Comparison of ENCODE assay signal across 8 cellular contexts in the genomic region with DNA sequence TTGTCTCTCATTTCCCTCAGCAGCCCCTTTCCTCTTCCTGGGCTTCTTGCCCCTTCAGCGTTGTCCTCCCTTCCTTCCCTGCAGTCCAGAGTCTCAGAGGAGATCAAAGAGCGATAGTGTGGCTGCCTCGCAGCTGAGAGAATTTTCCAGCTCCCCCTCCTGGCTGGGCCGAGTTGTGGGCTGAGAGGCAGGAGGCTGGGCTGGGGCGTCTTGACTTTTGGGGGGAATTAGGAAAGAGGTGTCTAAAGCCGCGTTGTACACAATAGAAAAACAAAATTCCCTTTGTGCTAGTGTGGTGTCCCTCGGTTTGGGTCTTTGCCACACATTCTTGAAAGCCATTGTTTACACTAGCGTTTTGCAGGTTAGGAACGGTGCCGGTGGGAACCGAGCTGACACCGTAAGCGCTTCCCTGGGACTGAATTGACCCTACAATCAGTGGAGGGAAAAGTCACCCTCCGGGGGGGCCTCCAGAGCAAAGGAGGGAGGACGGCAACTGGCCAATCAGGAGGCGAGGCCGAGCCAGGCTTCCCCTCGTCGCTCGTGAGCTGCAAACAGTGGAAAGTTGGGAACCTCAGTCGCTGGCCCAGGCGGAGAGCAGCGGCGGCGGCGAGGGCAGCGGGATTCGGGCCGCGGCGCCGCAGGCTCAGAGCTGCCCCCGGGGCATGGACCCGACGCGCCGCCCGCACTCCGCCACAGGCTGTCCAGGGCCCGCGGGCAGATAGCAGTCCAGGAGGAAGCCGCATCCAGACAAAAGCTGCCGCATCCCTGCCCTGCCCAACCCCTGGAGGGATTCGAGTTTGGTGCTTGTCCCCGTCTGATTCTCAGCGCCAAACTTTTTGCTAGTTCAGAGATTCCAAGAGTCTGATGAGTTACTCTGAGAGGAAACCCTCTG. TPM values are rescaled to one million over a fixed set of nuclear protein-coding genes. Genes with fewer than 3 reads are reported as not detected.
A peak's percentile ranks its signal among the peaks of the same experiment; 100 is the strongest.
DNase-seq lines count a peak whose midpoint lies in the region; ATAC-seq and TF ChIP-seq lines count a peak whose summit lies in the region.

A gene (plus strand): TSS at position 574 of the 892 bp plus-strand sequence. CDS start 389 bp downstream, outside the sequence.

- peak within 1 kb of the TSS; percentile 53 for H3K4me3 Mint-ChIP-seq in activated CD8-positive, alpha-beta memory T cell treated with anti-CD3 and anti-CD28 coated beads, Interleukin-2, amount 10 ng/mL, durations not matched to agents 7 days and 5 days

- H3K9ac ChIP-seq in mucosa of rectum (ENCODE audit: low read depth in 1 of 2, low read length in 2 of 2) = peak within 1 kb of the TSS; percentile 9 to 37

- peaks cover 20% of the 10 kb centered on the region for H3K4me1 Mint-ChIP-seq in activated CD8-positive, alpha-beta memory T cell treated with anti-CD3 and anti-CD28 coated beads, Interleukin-2, amount 10 ng/mL, durations not matched to agents 7 days and 5 days

- H3K9me3 ChIP-seq in mucosa of rectum (ENCODE audit: control insufficient read depth in 2 of 2, low read length in 2 of 2) (peaks cover 0 to 4% of the 10 kb centered on the region in 2 donors), tibial nerve (peaks cover 0 to 8% (median 3%) of the 10 kb centered on the region in 4 donors)

- H3K27ac Mint-ChIP-seq in activated CD8-positive, alpha-beta memory T cell treated with anti-CD3 and anti-CD28 coated beads, Interleukin-2, amount 10 ng/mL, durations not matched to agents 7 days and 5 days = no peak within 1 kb of the TSS

- peak in 1 of 2 donors; percentile 31 for TF ChIP-seq POLR2A in tibial nerve (IDR thresholded peaks at IDR 0.05)

- peak; percentile 57 for ATAC-seq in activated CD8-positive, alpha-beta memory T cell treated with anti-CD3 and anti-CD28 coated beads, Interleukin-2, amount 10 ng/mL, durations not matched to agents 7 days and 5 days
- ATAC-seq in HG02588 (IDR thresholded peaks at IDR 0.05; ENCODE audit: unreplicated experiment) = no peak

- H3K36me3 ChIP-seq in mucosa of rectum (ENCODE audit: control insufficient read depth in 2 of 2, insufficient read depth in 2 of 2, low read length in 2 of 2) = no peaks in the 10 kb centered on the region
- H3K36me3 ChIP-seq in tibial nerve = no peaks in the 10 kb centered on the region

- TF ChIP-seq CTCF in fibroblast of mammary gland (conservative IDR thresholded peaks at IDR 0.05; ENCODE audit: control insufficient read depth, insufficient read depth, low read depth, low read length) = peak; percentile 55
- peak in 2 of 5 experiments; percentile 11 to 18 for TF ChIP-seq CTCF in tibial nerve (IDR thresholded peaks at IDR 0.05)

- CTCF ChIA-PET in activated CD8-positive, alpha-beta memory T cell treated with anti-CD3 and anti-CD28 coated beads, Interleukin-2, amount 10 ng/mL, durations not matched to agents 7 days and 5 days (lab: Charles Lee) = interaction anchor here (0.6 to 2.4 kb wide), 7 partner anchors 9 to 541 kb away, joined by 3 to 9 read pairs (median 3); no protein-coding TSS in a partner anchor

- H3K4me1 ChIP-seq in mucosa of rectum (ENCODE audit: control insufficient read depth in 2 of 2, insufficient read depth in 2 of 2, low read length in 2 of 2) = peaks cover 6 to 9% of the 10 kb centered on the region in 2 donors
- H3K4me1 ChIP-seq in tibial nerve = peaks cover 0 to 25% (median 5%) of the 10 kb centered on the region in 4 donors

- peaks cover 4% of the 10 kb centered on the region for H3K36me3 Mint-ChIP-seq in activated CD8-positive, alpha-beta memory T cell treated with anti-CD3 and anti-CD28 coated beads, Interleukin-2, amount 10 ng/mL, durations not matched to agents 7 days and 5 days

- 2 to 3% methylated on average over 31 to 41 of the region's 47 CpGs for WGBS in tibial nerve, 2 donors

- H3K27ac ChIP-seq in mucosa of rectum (ENCODE audit: low read depth in 2 of 2, low read length in 2 of 2) (peak within 1 kb of the TSS in 1 of 2 donors; percentile 22), tibial nerve (peak within 1 kb of the TSS in 3 of 4 donors; percentile 37 to 77 (median 67))

- DNase-seq in stimulated activated CD4-positive, alpha-beta T cell treated with anti-CD3 and anti-CD28 coated beads, Interleukin-15, amount 100 ng/mL, for 24 hours = peak; percentile 25
- no peak for DNase-seq in stimulated activated CD4-positive, alpha-beta T cell treated with anti-CD3 and anti-CD28 coated beads, Interleukin-4, amount 100 ng/mL, for 24 hours
- DNase-seq in NCI-H2196 (lab: John Stamatoyannopoulos, UW; ENCODE audit: unreplicated experiment) (peak; percentile 31), fibroblast of mammary gland (ENCODE audit: low read depth) (peak; percentile 72), tibial nerve (ENCODE audit: low spot score in 2 of 2) (peak; percentile 25 to 59)
- peak; percentile 47 for DNase-seq in activated CD8-positive, alpha-beta memory T cell treated with anti-CD3 and anti-CD28 coated beads, Interleukin-2, amount 10 ng/mL, durations not matched to agents 7 days and 5 days

- H3K4me3 ChIP-seq in fibroblast of mammary gland (ENCODE audit: control insufficient read depth, low read depth, low read length) (peak within 1 kb of the TSS; percentile 63), mucosa of rectum (ENCODE audit: low read length in 2 of 2) (peak within 1 kb of the TSS; percentile 63 to 74), tibial nerve (peak within 1 kb of the TSS; percentile 27 to 56 (median 38))

- H3K27me3 ChIP-seq in mucosa of rectum (ENCODE audit: control insufficient read depth in 2 of 2, insufficient read depth in 2 of 2, low read length in 2 of 2) (peaks cover 8 to 25% of the 10 kb centered on the region in 2 donors), tibial nerve (no peaks in the 10 kb centered on the region)

- peaks cover 8% of the 10 kb centered on the region for H3K9me3 Mint-ChIP-seq in activated CD8-positive, alpha-beta memory T cell treated with anti-CD3 and anti-CD28 coated beads, Interleukin-2, amount 10 ng/mL, durations not matched to agents 7 days and 5 days (ENCODE audit: low read depth)

- TF ChIP-seq EP300 in tibial nerve (IDR thresholded peaks at IDR 0.05) = peak in 1 of 2 donors; percentile 32

- peaks cover 61% of the 10 kb centered on the region for H3K27me3 Mint-ChIP-seq in activated CD8-positive, alpha-beta memory T cell treated with anti-CD3 and anti-CD28 coated beads, Interleukin-2, amount 10 ng/mL, durations not matched to agents 7 days and 5 days

RNA-seq across cellular contexts. Expression of the gene that starts here (rescaled TPM):
- under 1 TPM; 0.06 to 0.28 TPM for total RNA-seq in activated CD8-positive, alpha-beta memory T cell treated with anti-CD3 and anti-CD28 coated beads, Interleukin-2, amount 10 ng/mL, durations not matched to agents 7 days and 5 days
- total RNA-seq in tibial nerve = 10 to 100 TPM in 1 of 4 donors, 1 to 10 TPM in 3; 2.1 to 13.3 (median 3.9) TPM

Comparison
In these comparisons a context has a peak if more than half of its experiments do, and no peak if none do; other contexts are left out.
1. Peak in DNase-seq and ATAC-seq in activated CD8-positive, alpha-beta memory T cell treated with anti-CD3 and anti-CD28 coated beads, Interleukin-2, amount 10 ng/mL, durations not matched to agents 7 days and 5 days; RNA of the gene not detected or under 1 TPM.